ENCODE assay signal across 31 cellular contexts in genomic region chr3:124918524-124918923, GRCh38. TPM values are rescaled to one million over a fixed set of nuclear protein-coding genes. Genes with fewer than 3 reads are reported as not detected.
"Had no signal": no experiment of that assay in that cellular context is flagged by ENCODE, and none has a peak within 500 bp of the region (broad histone marks: within the 10 kb centered on the region; RNA-seq: fewer than 3 reads in every experiment).

No MANE protein-coding gene starts in this region.

- H3K4me3 Mint-ChIP-seq: activated CD4-positive, alpha-beta memory T cell treated with anti-CD3 and anti-CD28 coated beads for 36 hours; activated CD4-positive, alpha-beta T cell treated with anti-CD3 and anti-CD28 coated beads for 36 hours; activated CD4-positive, alpha-beta T cell treated with anti-CD3 and anti-CD28 coated beads, Interleukin-2, amount 10 ng/mL, durations not matched to agents 24 days and 14 days; activated CD8-positive, alpha-beta memory T cell treated with anti-CD3 and anti-CD28 coated beads, Interleukin-2, amount 10 ng/mL, durations not matched to agents 7 days and 5 days; activated CD8-positive, alpha-beta T cell treated with anti-CD3 and anti-CD28 coated beads, Interleukin-2, amount 10 ng/mL, durations not matched to agents 7 days and 5 days; activated naive CD4-positive, alpha-beta T cell treated with anti-CD3 and anti-CD28 coated beads, Interleukin-2, amount 10 ng/mL, durations not matched to agents 7 days and 5 days; activated naive CD8-positive, alpha-beta T cell treated with anti-CD3 and anti-CD28 coated beads, Interleukin-2, amount 10 ng/mL, durations not matched to agents 7 days and 5 days; activated T-cell treated with anti-CD3 and anti-CD28 coated beads, Interleukin-2, amount 50 U/mL, for 24 hours; activated T-cell treated with anti-CD3 and anti-CD28 coated beads, Interleukin-2, amount 50 U/mL, for 72 hours; brain; central memory CD8-positive, alpha-beta T cell; effector memory CD8-positive, alpha-beta T cell had no signal

- H3K36me3 Mint-ChIP-seq: activated CD4-positive, alpha-beta memory T cell treated with anti-CD3 and anti-CD28 coated beads for 36 hours; activated CD8-positive, alpha-beta memory T cell treated with anti-CD3 and anti-CD28 coated beads, Interleukin-2, amount 10 ng/mL, durations not matched to agents 7 days and 5 days; activated naive CD4-positive, alpha-beta T cell treated with anti-CD3 and anti-CD28 coated beads, Interleukin-2, amount 10 ng/mL, durations not matched to agents 7 days and 5 days; activated naive CD4-positive, alpha-beta T cell treated with anti-CD3 and anti-CD28 coated beads, Interleukin-2, amount 50 U/mL, for 72 hours; activated naive CD8-positive, alpha-beta T cell treated with anti-CD3 and anti-CD28 coated beads, Interleukin-2, amount 10 ng/mL, durations not matched to agents 7 days and 5 days; brain had no signal

- ATAC-seq: activated CD4-positive, alpha-beta T cell treated with anti-CD3 and anti-CD28 coated beads for 36 hours; activated CD8-positive, alpha-beta memory T cell treated with anti-CD3 and anti-CD28 coated beads, Interleukin-2, amount 10 ng/mL, durations not matched to agents 7 days and 5 days; activated CD8-positive, alpha-beta T cell treated with anti-CD3 and anti-CD28 coated beads, Interleukin-2, amount 10 ng/mL, durations not matched to agents 7 days and 5 days; activated naive CD4-positive, alpha-beta T cell treated with anti-CD3 and anti-CD28 coated beads, Interleukin-2, amount 50 U/mL, for 72 hours; activated T-cell treated with anti-CD3 and anti-CD28 coated beads, Interleukin-2, amount 50 U/mL, for 72 hours; effector memory CD8-positive, alpha-beta T cell; foreskin keratinocyte; gastrocnemius medialis had no signal

- H3K27ac ChIP-seq: ascending aorta, breast epithelium, coronary artery, esophagus muscularis mucosa, foreskin keratinocyte, gastrocnemius medialis had no signal

- H3K4me1 ChIP-seq: ascending aorta, breast epithelium, esophagus muscularis mucosa, foreskin keratinocyte, gastrocnemius medialis had no signal

- H3K9me3 ChIP-seq: ascending aorta, breast epithelium, esophagus muscularis mucosa, gastrocnemius medialis had no signal

- H3K9me3 Mint-ChIP-seq: activated CD4-positive, alpha-beta memory T cell treated with anti-CD3 and anti-CD28 coated beads for 36 hours; activated CD4-positive, alpha-beta T cell treated with anti-CD3 and anti-CD28 coated beads, Interleukin-2, amount 10 ng/mL, durations not matched to agents 24 days and 14 days; activated naive CD4-positive, alpha-beta T cell treated with anti-CD3 and anti-CD28 coated beads, Interleukin-2, amount 10 ng/mL, durations not matched to agents 7 days and 5 days; activated naive CD4-positive, alpha-beta T cell treated with anti-CD3 and anti-CD28 coated beads, Interleukin-2, amount 50 U/mL, for 72 hours; activated naive CD8-positive, alpha-beta T cell treated with anti-CD3 and anti-CD28 coated beads, Interleukin-2, amount 10 ng/mL, durations not matched to agents 7 days and 5 days; activated T-cell treated with anti-CD3 and anti-CD28 coated beads, Interleukin-2, amount 50 U/mL, for 24 hours; activated T-cell treated with anti-CD3 and anti-CD28 coated beads, Interleukin-2, amount 50 U/mL, for 72 hours; central memory CD8-positive, alpha-beta T cell; effector memory CD8-positive, alpha-beta T cell had no signal

- H3K4me1 Mint-ChIP-seq: activated CD4-positive, alpha-beta T cell treated with anti-CD3 and anti-CD28 coated beads for 36 hours; activated CD4-positive, alpha-beta T cell treated with anti-CD3 and anti-CD28 coated beads, Interleukin-2, amount 10 ng/mL, durations not matched to agents 24 days and 14 days; activated CD8-positive, alpha-beta memory T cell treated with anti-CD3 and anti-CD28 coated beads, Interleukin-2, amount 10 ng/mL, durations not matched to agents 7 days and 5 days; activated naive CD4-positive, alpha-beta T cell treated with anti-CD3 and anti-CD28 coated beads, Interleukin-2, amount 10 ng/mL, durations not matched to agents 7 days and 5 days; activated naive CD8-positive, alpha-beta T cell treated with anti-CD3 and anti-CD28 coated beads, Interleukin-2, amount 10 ng/mL, durations not matched to agents 7 days and 5 days; central memory CD8-positive, alpha-beta T cell had no signal

- H3K27me3 Mint-ChIP-seq: activated CD4-positive, alpha-beta T cell treated with anti-CD3 and anti-CD28 coated beads for 36 hours had no signal

- H3K4me3 ChIP-seq: ascending aorta, breast epithelium, coronary artery, esophagus muscularis mucosa, gastrocnemius medialis had no signal

- H3K27me3 ChIP-seq: ascending aorta, breast epithelium, esophagus muscularis mucosa, gastrocnemius medialis had no signal

- H3K27ac Mint-ChIP-seq: activated CD4-positive, alpha-beta memory T cell treated with anti-CD3 and anti-CD28 coated beads for 36 hours; activated CD4-positive, alpha-beta T cell treated with anti-CD3 and anti-CD28 coated beads for 36 hours; activated CD4-positive, alpha-beta T cell treated with anti-CD3 and anti-CD28 coated beads, Interleukin-2, amount 10 ng/mL, durations not matched to agents 24 days and 14 days; activated CD8-positive, alpha-beta memory T cell treated with anti-CD3 and anti-CD28 coated beads, Interleukin-2, amount 10 ng/mL, durations not matched to agents 7 days and 5 days; activated CD8-positive, alpha-beta T cell treated with anti-CD3 and anti-CD28 coated beads, Interleukin-2, amount 10 ng/mL, durations not matched to agents 7 days and 5 days; activated naive CD4-positive, alpha-beta T cell treated with anti-CD3 and anti-CD28 coated beads, Interleukin-2, amount 10 ng/mL, durations not matched to agents 7 days and 5 days; activated naive CD8-positive, alpha-beta T cell treated with anti-CD3 and anti-CD28 coated beads, Interleukin-2, amount 10 ng/mL, durations not matched to agents 7 days and 5 days; activated T-cell treated with anti-CD3 and anti-CD28 coated beads, Interleukin-2, amount 50 U/mL, for 24 hours; activated T-cell treated with anti-CD3 and anti-CD28 coated beads, Interleukin-2, amount 50 U/mL, for 72 hours; brain; effector memory CD8-positive, alpha-beta T cell had no signal

- H3K36me3 ChIP-seq: ascending aorta, breast epithelium, esophagus muscularis mucosa, gastrocnemius medialis had no signal

- DNase-seq: activated CD4-positive, alpha-beta memory T cell treated with anti-CD3 and anti-CD28 coated beads for 36 hours; activated CD4-positive, alpha-beta T cell treated with anti-CD3 and anti-CD28 coated beads for 36 hours; activated CD4-positive, alpha-beta T cell treated with anti-CD3 and anti-CD28 coated beads, Interleukin-2, amount 10 ng/mL, durations not matched to agents 24 days and 14 days; activated CD4-positive, CD25-positive, alpha-beta regulatory T cell; activated CD4-positive, CD25-positive, alpha-beta regulatory T cell treated with anti-CD3 and anti-CD28 coated beads, Interleukin-2, amount 50 U/mL, for 72 hours; activated CD8-positive, alpha-beta memory T cell treated with anti-CD3 and anti-CD28 coated beads, Interleukin-2, amount 10 ng/mL, durations not matched to agents 7 days and 5 days; activated CD8-positive, alpha-beta memory T cell treated with anti-CD3 and anti-CD28 coated beads, Interleukin-2, amount 50 U/mL, for 4 hours; activated CD8-positive, alpha-beta T cell treated with anti-CD3 and anti-CD28 coated beads, Interleukin-2, amount 10 ng/mL, durations not matched to agents 7 days and 5 days; activated gamma-delta T cell; activated naive CD4-positive, alpha-beta T cell; activated naive CD4-positive, alpha-beta T cell treated with anti-CD3 and anti-CD28 coated beads, Interleukin-2, amount 10 ng/mL, durations not matched to agents 7 days and 5 days; activated naive CD8-positive, alpha-beta T cell treated with anti-CD3 and anti-CD28 coated beads, Interleukin-2, amount 10 ng/mL, durations not matched to agents 7 days and 5 days; activated T-cell treated with anti-CD3 and anti-CD28 coated beads, Interleukin-2, amount 50 U/mL, for 24 hours; activated T-cell treated with anti-CD3 and anti-CD28 coated beads, Interleukin-2, amount 50 U/mL, for 72 hours; dermis blood vessel endothelial cell; effector CD4-positive, alpha-beta T cell; effector memory CD8-positive, alpha-beta T cell; erythroblast; foreskin keratinocyte; gastrocnemius medialis; T-helper 2 cell had no signal

RNA-seq across cellular contexts. Expression of gene MUC13, which starts 16.0 kb away (rescaled TPM):
- total RNA-seq: activated CD4-positive, alpha-beta memory T cell treated with anti-CD3 and anti-CD28 coated beads for 36 hours; activated CD4-positive, alpha-beta T cell treated with anti-CD3 and anti-CD28 coated beads for 36 hours; activated CD4-positive, alpha-beta T cell treated with anti-CD3 and anti-CD28 coated beads, Interleukin-2, amount 10 ng/mL, durations not matched to agents 24 days and 14 days; activated CD8-positive, alpha-beta memory T cell treated with anti-CD3 and anti-CD28 coated beads for 36 hours; activated CD8-positive, alpha-beta memory T cell treated with anti-CD3 and anti-CD28 coated beads, Interleukin-2, amount 10 ng/mL, durations not matched to agents 7 days and 5 days; activated CD8-positive, alpha-beta T cell treated with anti-CD3 and anti-CD28 coated beads, Interleukin-2, amount 10 ng/mL, durations not matched to agents 7 days and 5 days; activated naive CD4-positive, alpha-beta T cell treated with anti-CD3 and anti-CD28 coated beads, Interleukin-2, amount 50 U/mL, for 72 hours; activated naive CD8-positive, alpha-beta T cell treated with anti-CD3 and anti-CD28 coated beads, Interleukin-2, amount 10 ng/mL, durations not matched to agents 7 days and 5 days; activated T-cell treated with anti-CD3 and anti-CD28 coated beads, Interleukin-2, amount 50 U/mL, for 72 hours; ascending aorta; dermis blood vessel endothelial cell; foreskin keratinocyte; glomerular endothelial cell; T-helper 1 cell treated with Interleukin-12 subunit alpha and Interleukin-12 subunit beta and Interleukin-4 antibody, amounts not matched to agents 30 ng/mL and 1 ng/mL, for 36 hours had no signal
- polyA plus RNA-seq: foreskin keratinocyte had no signal

RNA-seq across cellular contexts. Expression of gene ITGB5, which starts 31.4 kb away (rescaled TPM):
- total RNA-seq: activated CD8-positive, alpha-beta T cell treated with anti-CD3 and anti-CD28 coated beads, Interleukin-2, amount 10 ng/mL, durations not matched to agents 7 days and 5 days had no signal
